In genomic region chr17:17173921-17174320, GRCh38 we compare ENCODE assay signal across 15 cellular contexts.
"Had no signal": no experiment of that assay in that cellular context is flagged by ENCODE, and none has a peak within 500 bp of the region (broad histone marks: within the 10 kb centered on the region; RNA-seq: fewer than 3 reads in every experiment).

No MANE protein-coding gene starts in this region.

- H3K4me1 ChIP-seq: adrenal gland had no signal

- H3K9me3 ChIP-seq: adrenal gland, gastrocnemius medialis, heart right ventricle, left lung, mucosa of descending colon, upper lobe of right lung had no signal

- H3K27ac Mint-ChIP-seq: natural killer cell treated with Interleukin-12 subunit alpha and Interleukin-12 subunit beta and Interleukin-15 and Interleukin-18, amount 100 ng/mL, for 72 hours; stimulated activated naive CD8-positive, alpha-beta T cell treated with anti-CD3 and anti-CD28 coated beads, Interleukin-15, Interleukin-2, amounts not matched to agents 100 ng/mL and 50 ng/mL, for 24 hours had no signal

- H3K27me3 ChIP-seq: adrenal gland, gastrocnemius medialis, heart right ventricle, left lung, upper lobe of right lung had no signal

- H3K27ac ChIP-seq: adrenal gland, coronary artery, upper lobe of right lung had no signal

- ATAC-seq: gastrocnemius medialis, heart right ventricle, left lung, mucosa of descending colon, sciatic nerve, upper lobe of right lung had no signal

- DNase-seq: activated CD4-positive, alpha-beta T cell treated with anti-CD3 and anti-CD28 coated beads, Interleukin-2, amount 50 U/mL, for 1 hour; activated CD8-positive, alpha-beta memory T cell treated with anti-CD3 and anti-CD28 coated beads, Interleukin-2, amount 50 U/mL, for 48 hours; adrenal gland; central memory CD4-positive, alpha-beta T cell; effector CD8-positive, alpha-beta T cell; gastrocnemius medialis; heart right ventricle; mucosa of descending colon; occipital lobe; upper lobe of right lung had no signal

- H3K9me3 Mint-ChIP-seq: natural killer cell treated with Interleukin-12 subunit alpha and Interleukin-12 subunit beta and Interleukin-15 and Interleukin-18, amount 100 ng/mL, for 72 hours; stimulated activated naive CD8-positive, alpha-beta T cell treated with anti-CD3 and anti-CD28 coated beads, Interleukin-15, Interleukin-2, amounts not matched to agents 100 ng/mL and 50 ng/mL, for 24 hours had no signal

- H3K4me3 Mint-ChIP-seq: stimulated activated naive CD8-positive, alpha-beta T cell treated with anti-CD3 and anti-CD28 coated beads, Interleukin-15, Interleukin-2, amounts not matched to agents 100 ng/mL and 50 ng/mL, for 24 hours had no signal

- H3K27me3 Mint-ChIP-seq: natural killer cell treated with Interleukin-12 subunit alpha and Interleukin-12 subunit beta and Interleukin-15 and Interleukin-18, amount 100 ng/mL, for 72 hours; stimulated activated naive CD8-positive, alpha-beta T cell treated with anti-CD3 and anti-CD28 coated beads, Interleukin-15, Interleukin-2, amounts not matched to agents 100 ng/mL and 50 ng/mL, for 24 hours had no signal

- H3K4me3 ChIP-seq: adrenal gland, coronary artery, gastrocnemius medialis, heart right ventricle, left lung, mucosa of descending colon, upper lobe of right lung had no signal
